Comparison of ENCODE assay signal across 8 cellular contexts in the genomic region with DNA sequence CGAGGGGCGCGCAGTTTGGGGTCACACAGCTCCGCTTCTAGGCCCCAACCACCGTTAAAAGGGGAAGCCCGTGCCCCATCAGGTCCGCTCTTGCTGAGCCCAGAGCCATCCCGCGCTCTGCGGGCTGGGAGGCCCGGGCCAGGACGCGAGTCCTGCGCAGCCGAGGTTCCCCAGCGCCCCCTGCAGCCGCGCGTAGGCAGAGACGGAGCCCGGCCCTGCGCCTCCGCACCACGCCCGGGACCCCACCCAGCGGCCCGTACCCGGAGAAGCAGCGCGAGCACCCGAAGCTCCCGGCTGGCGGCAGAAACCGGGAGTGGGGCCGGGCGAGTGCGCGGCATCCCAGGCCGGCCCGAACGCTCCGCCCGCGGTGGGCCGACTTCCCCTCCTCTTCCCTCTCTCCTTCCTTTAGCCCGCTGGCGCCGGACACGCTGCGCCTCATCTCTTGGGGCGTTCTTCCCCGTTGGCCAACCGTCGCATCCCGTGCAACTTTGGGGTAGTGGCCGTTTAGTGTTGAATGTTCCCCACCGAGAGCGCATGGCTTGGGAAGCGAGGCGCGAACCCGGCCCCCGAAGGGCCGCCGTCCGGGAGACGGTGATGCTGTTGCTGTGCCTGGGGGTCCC. TPM values are rescaled to one million over a fixed set of nuclear protein-coding genes. Genes with fewer than 3 reads are reported as not detected.
DNase-seq lines count a peak whose midpoint lies in the region; ATAC-seq and TF ChIP-seq lines count a peak whose summit lies in the region.

A gene (plus strand): TSS at position 266 of the 620 bp plus-strand sequence. CDS start 269 bp downstream, at position 535.

- H3K36me3 ChIP-seq in mucosa of stomach (ENCODE audit: control insufficient read depth, insufficient read depth, low read length), result no peaks in the 10 kb centered on the region

- peak; percentile 85 for DNase-seq in NCI-H82 (lab: John Stamatoyannopoulos, UW)
- DNase-seq in NCI-H82 treated with DMSO at 0.1 percent for 48 hours (lab: John Stamatoyannopoulos, UW; ENCODE audit: unreplicated experiment), result no peak
- DNase-seq in NCI-H510A treated with DMSO at 0.1 percent for 48 hours (lab: John Stamatoyannopoulos, UW), result peak; percentile 63
- peak; percentile 94 for DNase-seq in activated CD8-positive, alpha-beta memory T cell treated with anti-CD3 and anti-CD28 coated beads for 24 hours
- DNase-seq in endothelial cell (ENCODE audit: low spot score), result peak; percentile 84
- DNase-seq in stimulated activated CD8-positive, alpha-beta memory T cell treated with anti-CD3 and anti-CD28 coated beads, Interleukin-7, amount 100 ng/mL, for 24 hours (ENCODE audit: low read depth), result peak; percentile 62

- H3K27ac Mint-ChIP-seq in endothelial cell (ENCODE audit: unreplicated experiment), result peak within 1 kb of the TSS; percentile 76

- H3K9me3 ChIP-seq in mucosa of stomach (ENCODE audit: control insufficient read depth, low read length), result no peaks in the 10 kb centered on the region

- H3K27me3 Mint-ChIP-seq in endothelial cell (ENCODE audit: unreplicated experiment), result peaks cover 12% of the 10 kb centered on the region

- H3K4me1 ChIP-seq in mucosa of stomach (ENCODE audit: control insufficient read depth, insufficient read depth, low read length), result peaks cover 14% of the 10 kb centered on the region

- no peaks in the 10 kb centered on the region for H3K36me3 Mint-ChIP-seq in endothelial cell (ENCODE audit: low read depth, unreplicated experiment)

- peaks cover 14% of the 10 kb centered on the region for H3K4me1 Mint-ChIP-seq in endothelial cell (ENCODE audit: unreplicated experiment)

- peak within 1 kb of the TSS; percentile 9 for H3K4me3 ChIP-seq in mucosa of stomach (ENCODE audit: low read length)

- ATAC-seq in HG02885 (IDR thresholded peaks at IDR 0.05; ENCODE audit: poor library complexity, unreplicated experiment), result peak; percentile 79

- peak within 1 kb of the TSS; percentile 54 for H3K9ac ChIP-seq in mucosa of stomach (ENCODE audit: low read length)

- peak; percentile 58 for TF ChIP-seq CTCF in endothelial cell (IDR thresholded peaks at IDR 0.05; ENCODE audit: unreplicated experiment)

- H3K27me3 ChIP-seq in mucosa of stomach (ENCODE audit: control insufficient read depth, insufficient read depth, low read length), result peaks cover 22% of the 10 kb centered on the region

- peak within 1 kb of the TSS; percentile 89 for H3K4me3 Mint-ChIP-seq in endothelial cell (ENCODE audit: unreplicated experiment)

- H3K9me3 Mint-ChIP-seq in endothelial cell (ENCODE audit: unreplicated experiment), result no peaks in the 10 kb centered on the region

RNA-seq across cellular contexts. Expression of the gene that starts here (rescaled TPM):
- 5.7 TPM for total RNA-seq in endothelial cell (ENCODE audit: unreplicated experiment)
